Comparison of ENCODE assay signal across 2 cellular contexts in genomic region chr5:10091701-10092100, GRCh38.
A peak's percentile ranks its signal among the peaks of the same experiment; 100 is the strongest.
TF ChIP-seq lines count a peak whose summit lies in the region.

No MANE protein-coding gene starts in this region.

TF ChIP-seq in IMR-90, 13 proteins besides CTCF, POLR2A, EP300 and RAD21:
- TF ChIP-seq SMC3 (IDR thresholded peaks at IDR 0.05; ENCODE audit: low read depth, low read length) (no peak), BHLHE40 (IDR thresholded peaks at IDR 0.05; ENCODE audit: low read depth, low read length) (no peak), RCOR1 (IDR thresholded peaks at IDR 0.05; ENCODE audit: insufficient replicate concordance, low read length) (no peak), CHD1 (IDR thresholded peaks at IDR 0.05; ENCODE audit: low read depth, low read length) (no peak), MAFK (IDR thresholded peaks at IDR 0.05; ENCODE audit: low read depth, low read length) (no peak), MAZ (IDR thresholded peaks at IDR 0.05; ENCODE audit: borderline replicate concordance, low read depth, low read length) (no peak), NFE2L2 (IDR thresholded peaks at IDR 0.05; ENCODE audit: low read depth, low read length) (no peak), USF2 (IDR thresholded peaks at IDR 0.05; ENCODE audit: low read depth, low read length) (no peak), FOS (IDR thresholded peaks at IDR 0.05; ENCODE audit: low read depth, low read length) (no peak), RFX5 (IDR thresholded peaks at IDR 0.05; ENCODE audit: low read depth, low read length) (no peak), MXI1 (IDR thresholded peaks at IDR 0.05; ENCODE audit: borderline replicate concordance, low read depth, low read length) (no peak), CEBPB (IDR thresholded peaks at IDR 0.05; ENCODE audit: low read depth, low read length) (no peak)
- TF ChIP-seq, protein P1, sequence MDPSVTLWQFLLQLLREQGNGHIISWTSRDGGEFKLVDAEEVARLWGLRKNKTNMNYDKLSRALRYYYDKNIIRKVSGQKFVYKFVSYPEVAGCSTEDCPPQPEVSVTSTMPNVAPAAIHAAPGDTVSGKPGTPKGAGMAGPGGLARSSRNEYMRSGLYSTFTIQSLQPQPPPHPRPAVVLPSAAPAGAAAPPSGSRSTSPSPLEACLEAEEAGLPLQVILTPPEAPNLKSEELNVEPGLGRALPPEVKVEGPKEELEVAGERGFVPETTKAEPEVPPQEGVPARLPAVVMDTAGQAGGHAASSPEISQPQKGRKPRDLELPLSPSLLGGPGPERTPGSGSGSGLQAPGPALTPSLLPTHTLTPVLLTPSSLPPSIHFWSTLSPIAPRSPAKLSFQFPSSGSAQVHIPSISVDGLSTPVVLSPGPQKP (IDR thresholded peaks at IDR 0.05; ENCODE audit: borderline replicate concordance, low read depth, low read length): no peak

TF ChIP-seq in H1, 55 proteins besides CTCF, POLR2A, EP300 and RAD21:
- TF ChIP-seq TAF7 (optimal IDR thresholded peaks at IDR 0.05; ENCODE audit: borderline replicate concordance, low read depth, low read length): no peak
- no peak for TF ChIP-seq SAP30 (IDR thresholded peaks at IDR 0.05; ENCODE audit: insufficient read depth, insufficient replicate concordance, low read length)
- no peak for TF ChIP-seq CBX5 (IDR thresholded peaks at IDR 0.05; ENCODE audit: low read depth, low read length)
- peak; percentile 88 for TF ChIP-seq BACH1 (IDR thresholded peaks at IDR 0.05; ENCODE audit: low read length)
- peak; percentile 20; the same call in 1 of the 2 replicates for TF ChIP-seq MAFK (IDR thresholded peaks at IDR 0.05; ENCODE audit: low read depth, low read length)
- no peak for TF ChIP-seq CEBPB (IDR thresholded peaks at IDR 0.05; ENCODE audit: low read depth, low read length)
- peak; percentile 41; the same call in 1 of the 2 replicates for TF ChIP-seq MAX (IDR thresholded peaks at IDR 0.05)
- no peak for TF ChIP-seq SIRT6 (IDR thresholded peaks at IDR 0.05; ENCODE audit: low read length)
- no peak for TF ChIP-seq CHD1 (IDR thresholded peaks at IDR 0.05; ENCODE audit: low read depth, low read length)
- no peak for TF ChIP-seq GTF2F1 (IDR thresholded peaks at IDR 0.05; ENCODE audit: borderline replicate concordance, low read depth, low read length)
- TF ChIP-seq CHD2 (IDR thresholded peaks at IDR 0.05; ENCODE audit: low read length): no peak
- no peak for TF ChIP-seq KDM1A (IDR thresholded peaks at IDR 0.05; ENCODE audit: borderline replicate concordance, low read length)
- TF ChIP-seq CREB1 (IDR thresholded peaks at IDR 0.05): no peak
- TF ChIP-seq, protein P2, sequence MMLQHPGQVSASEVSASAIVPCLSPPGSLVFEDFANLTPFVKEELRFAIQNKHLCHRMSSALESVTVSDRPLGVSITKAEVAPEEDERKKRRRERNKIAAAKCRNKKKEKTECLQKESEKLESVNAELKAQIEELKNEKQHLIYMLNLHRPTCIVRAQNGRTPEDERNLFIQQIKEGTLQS (IDR thresholded peaks at IDR 0.05; ENCODE audit: insufficient read depth, low read depth, low read length): no peak
- no peak for TF ChIP-seq SIX5 (IDR thresholded peaks at IDR 0.05; ENCODE audit: low read depth, low read length)
- no peak for TF ChIP-seq NANOG (IDR thresholded peaks at IDR 0.05; ENCODE audit: insufficient read depth, low read depth, low read length, poor library complexity, severe bottlenecking)
- no peak for TF ChIP-seq POU5F1 (IDR thresholded peaks at IDR 0.05; ENCODE audit: low read depth, low read length)
- TF ChIP-seq NRF1 (IDR thresholded peaks at IDR 0.05; ENCODE audit: low read depth, low read length): no peak
- TF ChIP-seq BCL11A (IDR thresholded peaks at IDR 0.05; ENCODE audit: low read depth in 2 of 2, low read length in 2 of 2): no peak
TF ChIP-seq in H1: peak in this region for 3.
